23 cellular contexts compared by ENCODE assay signal in the genomic region with DNA sequence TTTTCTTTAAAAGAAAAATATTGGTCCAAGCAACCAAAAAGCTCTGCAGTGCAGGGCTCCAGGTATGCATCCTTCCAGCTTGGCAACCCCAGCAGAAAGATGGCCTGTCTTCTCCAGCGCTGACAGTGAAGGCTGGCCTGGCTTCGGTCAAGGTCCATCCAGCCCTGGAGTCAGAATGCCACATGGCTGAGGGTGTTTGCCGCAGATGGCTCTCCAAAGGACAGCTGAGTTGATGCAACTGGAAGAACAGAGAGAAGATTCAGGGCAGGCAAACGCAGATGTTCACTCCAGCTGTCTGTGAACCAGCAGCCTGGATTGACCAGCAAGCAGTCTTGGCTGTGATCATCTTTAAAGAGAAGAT. TPM values are rescaled to one million over a fixed set of nuclear protein-coding genes. Genes with fewer than 3 reads are reported as not detected.
DNase-seq lines count a peak whose midpoint lies in the region; ATAC-seq and TF ChIP-seq lines count a peak whose summit lies in the region.
"Had no signal": no experiment of that assay in that cellular context is flagged by ENCODE, and none has a peak within 500 bp of the region (broad histone marks: within the 10 kb centered on the region; RNA-seq: fewer than 3 reads in every experiment).

No MANE protein-coding gene starts in this region.

- TF ChIP-seq EP300 in stomach (IDR thresholded peaks at IDR 0.05), result no peak

- H3K36me3 ChIP-seq in stomach (no peaks in the 10 kb centered on the region), endodermal cell (ENCODE audit: control insufficient read depth, insufficient read depth, low read length) (no peaks in the 10 kb centered on the region)
- H3K36me3 ChIP-seq: SJCRH30 had no signal

- ATAC-seq in activated naive CD8-positive, alpha-beta T cell treated with anti-CD3 and anti-CD28 coated beads, Interleukin-2, amount 50 U/mL, for 24 hours, result no peak
- ATAC-seq in foreskin keratinocyte, result peak; percentile 1
- ATAC-seq in GM19023 (IDR thresholded peaks at IDR 0.05; ENCODE audit: unreplicated experiment), result no peak
- no peak for ATAC-seq in HG02642 (IDR thresholded peaks at IDR 0.05; ENCODE audit: poor library complexity, unreplicated experiment)
- ATAC-seq: Panc1 had no signal

- peaks cover 23% of the 10 kb centered on the region for H3K4me1 Mint-ChIP-seq in activated naive CD8-positive, alpha-beta T cell (ENCODE audit: low read depth)
- H3K4me1 Mint-ChIP-seq in activated naive CD8-positive, alpha-beta T cell treated with anti-CD3 and anti-CD28 coated beads, Interleukin-2, amount 50 U/mL, for 24 hours, result peaks cover 24% of the 10 kb centered on the region
- H3K4me1 Mint-ChIP-seq in endodermal cell, result no peaks in the 10 kb centered on the region
- H3K4me1 Mint-ChIP-seq: B cell; CD4-positive, CD25-positive, alpha-beta regulatory T cell had no signal

- no peak for TF ChIP-seq CTCF in foreskin keratinocyte (conservative IDR thresholded peaks at IDR 0.05)
- no peak for TF ChIP-seq CTCF in stomach (IDR thresholded peaks at IDR 0.05)
- TF ChIP-seq CTCF in endodermal cell (conservative IDR thresholded peaks at IDR 0.05), result no peak

- peak overlapping the region; percentile 44 for H3K4me3 Mint-ChIP-seq in activated naive CD8-positive, alpha-beta T cell
- H3K4me3 Mint-ChIP-seq in activated naive CD8-positive, alpha-beta T cell treated with anti-CD3 and anti-CD28 coated beads, Interleukin-2, amount 50 U/mL, for 24 hours, result no peak overlapping the region
- H3K4me3 Mint-ChIP-seq in endodermal cell, result no peak overlapping the region
- H3K4me3 Mint-ChIP-seq: B cell; CD4-positive, CD25-positive, alpha-beta regulatory T cell had no signal

- no peak overlapping the region for H3K9ac ChIP-seq in endodermal cell (ENCODE audit: extremely low read depth, low read length, poor library complexity, severe bottlenecking)

- no peaks in the 10 kb centered on the region for H3K9me3 Mint-ChIP-seq in activated naive CD8-positive, alpha-beta T cell (ENCODE audit: low read depth)
- H3K9me3 Mint-ChIP-seq in activated naive CD8-positive, alpha-beta T cell treated with anti-CD3 and anti-CD28 coated beads, Interleukin-2, amount 50 U/mL, for 24 hours, result no peaks in the 10 kb centered on the region
- H3K9me3 Mint-ChIP-seq in endodermal cell, result peaks cover 5% of the 10 kb centered on the region

- intact Hi-C loops in stomach (cut with DNase I; ENCODE audit: low total_unique reads), result no loop called here

- no peaks in the 10 kb centered on the region for H3K36me3 Mint-ChIP-seq in activated naive CD8-positive, alpha-beta T cell
- peaks cover 2% of the 10 kb centered on the region for H3K36me3 Mint-ChIP-seq in activated naive CD8-positive, alpha-beta T cell treated with anti-CD3 and anti-CD28 coated beads, Interleukin-2, amount 50 U/mL, for 24 hours (ENCODE audit: low read depth)
- no peaks in the 10 kb centered on the region for H3K36me3 Mint-ChIP-seq in endodermal cell (ENCODE audit: low read depth)
- H3K36me3 Mint-ChIP-seq: CD4-positive, CD25-positive, alpha-beta regulatory T cell had no signal

- TF ChIP-seq POLR2A in stomach (IDR thresholded peaks at IDR 0.05), result no peak

- H3K9me3 ChIP-seq in stomach (no peaks in the 10 kb centered on the region), endodermal cell (ENCODE audit: control insufficient read depth, low read length) (no peaks in the 10 kb centered on the region)
- H3K9me3 ChIP-seq: SJCRH30 had no signal

- no peak for DNase-seq in activated naive CD8-positive, alpha-beta T cell treated with anti-CD3 and anti-CD28 coated beads, Interleukin-2, amount 50 U/mL, for 24 hours
- peak; percentile 16 for DNase-seq in NCI-H524 treated with DMSO at 0.1 percent for 48 hours (lab: John Stamatoyannopoulos, UW)
- DNase-seq in foreskin keratinocyte, result no peak
- DNase-seq in stomach, result peak; percentile 14
- no peak for DNase-seq in endodermal cell
- DNase-seq: CD4-positive, CD25-positive, alpha-beta regulatory T cell; COR-L47; DMS 273 treated with DMSO at 0.1 percent for 48 hours; DND-41; H7; IMR-90; NCI-H1105 treated with DMSO at 0.1 percent for 48 hours; NCI-H1694; NCI-H2081 treated with DMSO at 0.1 percent for 48 hours; NCI-H510A; NCI-H82; SJCRH30 had no signal

- H3K27me3 Mint-ChIP-seq in activated naive CD8-positive, alpha-beta T cell, result no peaks in the 10 kb centered on the region
- peaks cover 2% of the 10 kb centered on the region for H3K27me3 Mint-ChIP-seq in activated naive CD8-positive, alpha-beta T cell treated with anti-CD3 and anti-CD28 coated beads, Interleukin-2, amount 50 U/mL, for 24 hours
- H3K27me3 Mint-ChIP-seq in endodermal cell (ENCODE audit: insufficient read depth), result peaks cover 24% of the 10 kb centered on the region
- H3K27me3 Mint-ChIP-seq: B cell; CD4-positive, CD25-positive, alpha-beta regulatory T cell had no signal

- no peak overlapping the region for H3K27ac Mint-ChIP-seq in activated naive CD8-positive, alpha-beta T cell
- H3K27ac Mint-ChIP-seq in activated naive CD8-positive, alpha-beta T cell treated with anti-CD3 and anti-CD28 coated beads, Interleukin-2, amount 50 U/mL, for 24 hours, result no peak overlapping the region
- H3K27ac Mint-ChIP-seq in endodermal cell, result no peak overlapping the region
- H3K27ac Mint-ChIP-seq: B cell; CD4-positive, CD25-positive, alpha-beta regulatory T cell had no signal

- H3K4me1 ChIP-seq in foreskin keratinocyte (peaks cover 8% of the 10 kb centered on the region), stomach (no peaks in the 10 kb centered on the region), endodermal cell (ENCODE audit: control insufficient read depth, insufficient read depth, low read length) (no peaks in the 10 kb centered on the region)
- H3K4me1 ChIP-seq: SJCRH30 had no signal

- H3K4me3 ChIP-seq in stomach (no peak overlapping the region), endodermal cell (ENCODE audit: low read length) (no peak overlapping the region)
- H3K4me3 ChIP-seq: SJCRH30 had no signal

- WGBS in stomach, 5 donors, result 85 to 89% (median 88%) methylated on average over 4 of the region's 4 CpGs
- WGBS in endodermal cell (ENCODE audit: insufficient coverage in 1 of 2, insufficient read length in 1 of 2), 2 experiments, result 91 to 92% methylated on average over 4 of the region's 4 CpGs

- peaks cover 51% of the 10 kb centered on the region for H3K27me3 ChIP-seq in foreskin keratinocyte
- peaks cover 0 to 17% (median 0%) of the 10 kb centered on the region in 3 donors for H3K27me3 ChIP-seq in stomach
- peaks cover 14% of the 10 kb centered on the region for H3K27me3 ChIP-seq in endodermal cell (ENCODE audit: control insufficient read depth, insufficient read depth, low read length, poor library complexity, severe bottlenecking)
- H3K27me3 ChIP-seq: SJCRH30 had no signal

- H3K27ac ChIP-seq in foreskin keratinocyte (no peak overlapping the region), stomach (no peak overlapping the region), endodermal cell (ENCODE audit: low read depth, low read length) (no peak overlapping the region)
- H3K27ac ChIP-seq: SJCRH30 had no signal

RNA-seq across cellular contexts. Expression of gene MARCO, which starts 51.4 kb away (rescaled TPM):
- total RNA-seq in foreskin keratinocyte, result 0.11 and 0.14 TPM in 2 replicates
- 0.11 and 0.22 TPM in 2 replicates for polyA plus RNA-seq in foreskin keratinocyte
- 10 to 100 TPM in 1 of 5 donors, 1 to 10 TPM in 2, under 1 TPM in 1, not detected in 1; 0.45 to 16.3 (median 1.7) TPM for total RNA-seq in stomach
- polyA plus RNA-seq in stomach, result 1 to 10 TPM in 2 of 3 donors, under 1 TPM in 1; 0.78 to 3.8 (median 2.8) TPM
- total RNA-seq in endodermal cell, result not detected
- not detected for polyA plus RNA-seq in endodermal cell (2013, experiment 1 of 2)
- polyA plus RNA-seq in endodermal cell (2013, experiment 2 of 2), result not detected
- total RNA-seq: A172; B cell; CD4-positive, CD25-positive, alpha-beta regulatory T cell; H7; IMR-90; SJCRH30 had no signal
- polyA plus RNA-seq: CD4-positive, CD25-positive, alpha-beta regulatory T cell; IMR-90 had no signal

Comparison
In these comparisons a context has a peak if more than half of its experiments do, and no peak if none do; other contexts are left out.
1. DNase-seq: peak in NCI-H524 treated with DMSO at 0.1 percent for 48 hours (single experiment) and stomach (single experiment); none in activated naive CD8-positive, alpha-beta T cell treated with anti-CD3 and anti-CD28 coated beads, Interleukin-2, amount 50 U/mL, for 24 hours (single experiment), foreskin keratinocyte (0 of 2) and endodermal cell (single experiment).